In the genomic region with DNA sequence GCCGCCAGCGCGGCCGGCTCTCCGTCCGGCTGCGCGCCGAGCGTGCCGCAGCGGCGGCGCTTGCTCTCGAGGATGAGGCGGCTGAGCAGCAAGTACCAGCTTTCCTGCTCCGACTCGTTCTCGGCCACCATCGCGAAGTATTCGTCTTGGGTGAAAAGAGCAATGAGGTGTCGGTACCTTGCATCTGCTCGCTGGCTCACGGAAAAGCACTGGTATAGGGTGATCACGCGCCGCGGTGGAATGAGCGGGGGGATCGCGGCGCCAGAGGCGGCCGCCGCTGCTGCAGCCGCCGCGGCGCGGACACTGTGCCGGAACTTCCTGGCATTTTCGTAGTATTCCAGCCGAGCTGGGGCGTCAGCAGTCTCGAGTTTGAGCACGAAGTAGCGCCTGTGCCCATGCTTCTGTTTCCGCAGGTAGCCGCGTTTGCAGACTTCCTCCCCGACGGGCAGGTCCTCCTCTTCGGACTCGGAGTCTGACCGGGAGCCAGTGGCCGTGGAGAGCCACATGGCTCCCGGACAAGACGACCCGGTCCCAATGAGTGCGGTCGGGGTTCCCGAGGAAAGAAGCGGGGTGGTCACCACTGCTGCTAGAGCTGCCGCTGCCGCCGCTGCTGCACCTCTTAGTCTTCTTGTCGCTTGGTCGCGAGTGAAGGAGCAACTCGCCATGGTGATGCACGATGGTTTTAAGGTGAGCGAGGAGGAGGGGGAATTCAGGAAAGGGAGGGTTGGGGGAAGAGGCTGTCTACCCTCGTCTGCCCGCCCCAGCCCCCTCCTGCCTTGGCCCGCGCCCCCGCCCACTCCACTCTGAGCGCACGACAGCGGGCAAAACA, we compare ENCODE assay signal across 8 cellular contexts.
DNase-seq lines count a peak whose midpoint lies in the region; ATAC-seq and TF ChIP-seq lines count a peak whose summit lies in the region.

No MANE protein-coding gene starts in this region.

- H3K4me1 ChIP-seq in ES-I3 (ENCODE audit: insufficient read depth, low read length) (peaks cover 4% of the 10 kb centered on the region; the same call in 1 of the 2 replicates), rectal smooth muscle tissue (ENCODE audit: control insufficient read depth, insufficient read depth, low read length) (no peaks in the 10 kb centered on the region)

- H3K9me3 ChIP-seq in ES-I3 (ENCODE audit: control insufficient read depth, insufficient read depth, low read length): no peaks in the 10 kb centered on the region; the same call in 1 of the 2 replicates

- peaks cover 21% of the 10 kb centered on the region for H3K27me3 ChIP-seq in rectal smooth muscle tissue (ENCODE audit: control insufficient read depth, insufficient read depth, low read length)

- H3K9ac ChIP-seq in ES-I3 (ENCODE audit: low read depth, low read length): peak overlapping the region; percentile 81
- H3K9ac ChIP-seq in rectal smooth muscle tissue (ENCODE audit: low read length): no peak overlapping the region

- H3K36me3 ChIP-seq in ES-I3 (ENCODE audit: insufficient read depth, low read length): no peaks in the 10 kb centered on the region
- no peaks in the 10 kb centered on the region for H3K36me3 ChIP-seq in rectal smooth muscle tissue (ENCODE audit: control insufficient read depth, insufficient read depth, low read length)

- H3K4me3 ChIP-seq in foreskin fibroblast (ENCODE audit: low read depth in 1 of 2, low read length in 2 of 2) (peak overlapping the region; percentile 29 to 39), rectal smooth muscle tissue (ENCODE audit: low read length) (peak overlapping the region; percentile 38)

- ATAC-seq in HG03521 (IDR thresholded peaks at IDR 0.05; ENCODE audit: unreplicated experiment): no peak
- ATAC-seq in HG03139 (IDR thresholded peaks at IDR 0.05; ENCODE audit: unreplicated experiment): no peak

- TF ChIP-seq CTCF in foreskin fibroblast (IDR thresholded peaks at IDR 0.05; ENCODE audit: low read depth, low read length): no peak

- DNase-seq in NCI-H2227 treated with DMSO at 0.1 percent for 48 hours (lab: John Stamatoyannopoulos, UW): peak; percentile 18
- peak in 1 of 2 donors; percentile 37 for DNase-seq in foreskin fibroblast
- DNase-seq in inferior parietal cortex (ENCODE audit: extremely low spot score): no peak
- no peak for DNase-seq in MV-4-11 (lab: John Stamatoyannopoulos, UW)

- H3K27ac ChIP-seq in rectal smooth muscle tissue (ENCODE audit: low read depth, low read length): no peak overlapping the region
